Comparison of ENCODE assay signal across 9 cellular contexts in the genomic region with DNA sequence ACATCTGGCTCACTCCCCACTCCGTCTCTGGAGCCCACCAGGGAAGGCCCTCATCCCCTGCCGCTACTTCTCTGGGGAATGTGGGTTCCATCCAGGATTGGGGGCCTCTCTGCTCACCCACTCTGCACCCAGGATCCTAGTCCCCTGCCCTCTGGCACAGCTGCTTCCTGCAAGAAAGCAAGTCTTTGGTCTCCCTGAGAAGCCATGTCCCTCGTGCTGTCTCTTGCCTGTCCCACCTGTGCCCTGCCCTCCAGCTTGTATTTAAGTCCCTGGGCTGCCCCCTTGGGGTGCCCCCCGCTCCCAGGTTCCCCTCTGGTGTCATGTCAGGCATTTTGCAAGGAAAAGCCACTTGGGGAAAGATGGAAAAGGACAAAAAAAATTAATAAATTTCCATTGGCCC. TPM values are rescaled to one million over a fixed set of nuclear protein-coding genes. Genes with fewer than 3 reads are reported as not detected.
DNase-seq lines count a peak whose midpoint lies in the region; ATAC-seq and TF ChIP-seq lines count a peak whose summit lies in the region.
"Not testable (repeated sequence)": the region's sequence is repeated elsewhere in the genome, so short reads cannot be mapped to it uniquely, and the experiment has no call there.
"Had no signal": no experiment of that assay in that cellular context is flagged by ENCODE, and none has a peak within 500 bp of the region (broad histone marks: within the 10 kb centered on the region; RNA-seq: fewer than 3 reads in every experiment).

No MANE protein-coding gene starts in this region.

- H3K27me3 Mint-ChIP-seq in CD8-positive, alpha-beta memory T cell; activated naive CD8-positive, alpha-beta T cell; neural progenitor cell (ENCODE audit: insufficient read depth, low read depth): not testable (repeated sequence)
- H3K27me3 Mint-ChIP-seq in WTC11 (ENCODE audit: low read depth): peaks cover 22% of the 10 kb centered on the region
- H3K27me3 Mint-ChIP-seq in dendritic cell treated with granulocyte-macrophage colony-stimulating factor and Interleukin-4, amounts not matched to agents 40 ng/mL and 50 ng/mL, for 4 days: peaks cover 46% of the 10 kb centered on the region

- not testable (repeated sequence) for H4K20me1 ChIP-seq in OCI-LY1 (ENCODE audit: insufficient read depth, low read length)
- H4K20me1 ChIP-seq in neural progenitor cell (ENCODE audit: low read depth): peaks cover 42% of the 10 kb centered on the region

- not testable (repeated sequence) for H3K9me2 ChIP-seq in OCI-LY1 (ENCODE audit: low read depth, low read length)

- not testable (repeated sequence) for H3K9me3 ChIP-seq in CD8-positive, alpha-beta memory T cell (ENCODE audit: low read length); OCI-LY1 (ENCODE audit: low read length); neural progenitor cell (ENCODE audit: low read depth)

- H3K79me2 ChIP-seq in OCI-LY1 (ENCODE audit: insufficient read depth, low read length); neural progenitor cell (ENCODE audit: low read depth): not testable (repeated sequence)

- H3K4me1 Mint-ChIP-seq in CD8-positive, alpha-beta memory T cell: peaks cover 37 to 59% (median 43%) of the 10 kb centered on the region in 3 donors
- peaks cover 15% of the 10 kb centered on the region for H3K4me1 Mint-ChIP-seq in WTC11
- peaks cover 17% of the 10 kb centered on the region for H3K4me1 Mint-ChIP-seq in activated naive CD8-positive, alpha-beta T cell (ENCODE audit: low read depth)
- peaks cover 30% of the 10 kb centered on the region for H3K4me1 Mint-ChIP-seq in dendritic cell treated with granulocyte-macrophage colony-stimulating factor and Interleukin-4, amounts not matched to agents 40 ng/mL and 50 ng/mL, for 4 days (ENCODE audit: low read depth)
- H3K4me1 Mint-ChIP-seq in neural progenitor cell: peaks cover 38% of the 10 kb centered on the region

- not testable (repeated sequence) for H2AFZ ChIP-seq in OCI-LY1 (ENCODE audit: low read length); neural progenitor cell (replicated peaks)

- H3F3A ChIP-seq in OCI-LY1 (ENCODE audit: insufficient read depth, low read length): not testable (repeated sequence)
- H3F3A ChIP-seq in neural progenitor cell (ENCODE audit: low read depth): peaks cover 21% of the 10 kb centered on the region

- H3K4me1 ChIP-seq in CD8-positive, alpha-beta memory T cell (ENCODE audit: insufficient read depth, low read length): peaks cover 37% of the 10 kb centered on the region
- H3K4me1 ChIP-seq in OCI-LY1 (ENCODE audit: insufficient read depth, low read length, severe bottlenecking): not testable (repeated sequence)
- peaks cover 13% of the 10 kb centered on the region for H3K4me1 ChIP-seq in neural progenitor cell

- H3K4me2 ChIP-seq in OCI-LY1 (ENCODE audit: low read length): peak overlapping the region; percentile 61; the same call in 1 of the 2 replicates
- not testable (repeated sequence) for H3K4me2 ChIP-seq in neural progenitor cell

- H3K27ac Mint-ChIP-seq in CD8-positive, alpha-beta memory T cell: peak overlapping the region in 7 of 8 donors; percentile 21 to 79 (median 66)
- H3K27ac Mint-ChIP-seq in WTC11; activated naive CD8-positive, alpha-beta T cell; neural progenitor cell: not testable (repeated sequence)
- H3K27ac Mint-ChIP-seq in dendritic cell treated with granulocyte-macrophage colony-stimulating factor and Interleukin-4, amounts not matched to agents 40 ng/mL and 50 ng/mL, for 4 days: peak overlapping the region; percentile 54

- CTCF ChIA-PET in CD8-positive, alpha-beta memory T cell (lab: Charles Lee): interaction anchor here (0.8 kb wide), 1 partner anchor 12 kb away, joined by 3 read pairs; a partner anchor contains a TSS
- CTCF ChIA-PET in WTC11 (lab: Charles Lee): interaction anchor here (0.9 to 1.5 kb wide), 5 partner anchors 9 to 54 kb away, joined by 3 to 7 read pairs (median 5); a partner anchor contains a TSS

- not testable (repeated sequence) for H3K9ac ChIP-seq in OCI-LY1 (ENCODE audit: low read length); neural progenitor cell

- not testable (repeated sequence) for H3K4me3 ChIP-seq in CD8-positive, alpha-beta memory T cell (ENCODE audit: low read length); OCI-LY1 (ENCODE audit: low read depth, low read length, poor library complexity, severe bottlenecking); neural progenitor cell

- ATAC-seq in WTC11: not testable (repeated sequence)
- ATAC-seq in left colon: peak; percentile 1

- POLR2A ChIA-PET in CD8-positive, alpha-beta memory T cell (lab: Charles Lee): interaction anchor here (0.8 to 1.0 kb wide), 2 partner anchors 11 to 12 kb away, joined by 3 to 4 read pairs; a partner anchor contains a TSS
- POLR2A ChIA-PET in WTC11 (lab: Charles Lee): interaction anchor here (0.7 to 1.2 kb wide), 2 partner anchors 8 to 9 kb away, joined by 3 to 4 read pairs; no protein-coding TSS in a partner anchor

- DNase-seq in CD8-positive, alpha-beta memory T cell; WTC11 (ENCODE audit: low spot score); left colon; neural progenitor cell (ENCODE audit: low spot score): not testable (repeated sequence)

- peaks cover 6 to 48% (median 13%) of the 10 kb centered on the region in 3 donors for H3K36me3 Mint-ChIP-seq in CD8-positive, alpha-beta memory T cell
- H3K36me3 Mint-ChIP-seq in WTC11: peaks cover 21% of the 10 kb centered on the region
- not testable (repeated sequence) for H3K36me3 Mint-ChIP-seq in activated naive CD8-positive, alpha-beta T cell
- peaks cover 59% of the 10 kb centered on the region for H3K36me3 Mint-ChIP-seq in dendritic cell treated with granulocyte-macrophage colony-stimulating factor and Interleukin-4, amounts not matched to agents 40 ng/mL and 50 ng/mL, for 4 days (ENCODE audit: low read depth)
- peaks cover 14% of the 10 kb centered on the region for H3K36me3 Mint-ChIP-seq in neural progenitor cell

- not testable (repeated sequence) for TF ChIP-seq CTCF in OCI-LY1 (IDR thresholded peaks at IDR 0.05; ENCODE audit: low read length); WTC11 (IDR thresholded peaks at IDR 0.05); neural progenitor cell (IDR thresholded peaks at IDR 0.05)

- intact Hi-C loops in dendritic cell treated with granulocyte-macrophage colony-stimulating factor and Interleukin-4, amounts not matched to agents 40 ng/mL and 50 ng/mL, for 4 days (cut with micrococcal nuclease); left colon (cut with DNase I, micrococcal nuclease): not testable (repeated sequence)

- peak overlapping the region in 5 of 7 donors; percentile 7 to 57 (median 44) for H3K4me3 Mint-ChIP-seq in CD8-positive, alpha-beta memory T cell
- H3K4me3 Mint-ChIP-seq in WTC11 (peak overlapping the region; percentile 48; the same call in 1 of the 2 replicates), neural progenitor cell (peak overlapping the region; percentile 76)
- H3K4me3 Mint-ChIP-seq in activated naive CD8-positive, alpha-beta T cell: peak overlapping the region; percentile 53
- not testable (repeated sequence) for H3K4me3 Mint-ChIP-seq in dendritic cell treated with granulocyte-macrophage colony-stimulating factor and Interleukin-4, amounts not matched to agents 40 ng/mL and 50 ng/mL, for 4 days

- H3K27ac ChIP-seq in CD8-positive, alpha-beta memory T cell (ENCODE audit: low read depth, low read length); OCI-LY1 (ENCODE audit: low read depth, low read length, poor library complexity, severe bottlenecking); neural progenitor cell: not testable (repeated sequence)

- H3K9me3 Mint-ChIP-seq in CD8-positive, alpha-beta memory T cell; WTC11; activated naive CD8-positive, alpha-beta T cell (ENCODE audit: low read depth); dendritic cell treated with granulocyte-macrophage colony-stimulating factor and Interleukin-4, amounts not matched to agents 40 ng/mL and 50 ng/mL, for 4 days; neural progenitor cell: not testable (repeated sequence)

- peaks cover 31% of the 10 kb centered on the region for H3K36me3 ChIP-seq in CD8-positive, alpha-beta memory T cell (ENCODE audit: insufficient read depth, low read length)
- peaks cover 40% of the 10 kb centered on the region for H3K36me3 ChIP-seq in OCI-LY1 (ENCODE audit: insufficient read depth, low read length)
- H3K36me3 ChIP-seq in neural progenitor cell: not testable (repeated sequence)

- H3K27me3 ChIP-seq in CD8-positive, alpha-beta memory T cell (ENCODE audit: insufficient read depth, low read length, poor library complexity, severe bottlenecking); OCI-LY1 (ENCODE audit: insufficient read depth, low read length): not testable (repeated sequence)
- H3K27me3 ChIP-seq in neural progenitor cell: peaks cover 17% of the 10 kb centered on the region

RNA-seq across cellular contexts. Expression of a gene that starts 0.9 kb away (rescaled TPM):
- 1 to 10 TPM; 2.7 to 2.8 TPM for total RNA-seq in CD8-positive, alpha-beta memory T cell
- not detected for polyA plus RNA-seq in CD8-positive, alpha-beta memory T cell
- total RNA-seq in WTC11 (2021) (12.2 to 12.9 TPM (median 12.2 TPM) in 3 replicates), left colon (1 to 10 TPM; 1.1 to 1.2 TPM), neural progenitor cell (ENCODE audit: low replicate concordance) (5.6 and 5.7 TPM in 2 replicates)
- total RNA-seq: osteoblast had no signal

RNA-seq across cellular contexts. Expression of a gene that starts 8.6 kb away (rescaled TPM):
- total RNA-seq in CD8-positive, alpha-beta memory T cell: 100 to 1,000 TPM; 119 to 125 TPM
- 18.6 TPM for polyA plus RNA-seq in CD8-positive, alpha-beta memory T cell
- total RNA-seq in WTC11 (2021) (125 to 134 TPM (median 130 TPM) in 3 replicates), left colon (100 to 1,000 TPM; 208 to 210 TPM), neural progenitor cell (ENCODE audit: low replicate concordance) (54.0 and 85.5 TPM in 2 replicates)

RNA-seq across cellular contexts. Expression of a gene that starts 11.9 kb away (rescaled TPM):
- total RNA-seq in CD8-positive, alpha-beta memory T cell: 10 to 100 TPM; 96.5 to 97.3 TPM
- polyA plus RNA-seq in CD8-positive, alpha-beta memory T cell: 61.7 TPM
- total RNA-seq in WTC11 (2021) (86.0 to 86.9 TPM (median 86.4 TPM) in 3 replicates), left colon (100 to 1,000 TPM in 1 of 2 donors, 10 to 100 TPM in 1; 87.8 to 101 TPM), neural progenitor cell (ENCODE audit: low replicate concordance) (19.0 and 41.0 TPM in 2 replicates)

RNA-seq across cellular contexts. Expression of a gene that starts 14.6 kb away (rescaled TPM):
- total RNA-seq in CD8-positive, alpha-beta memory T cell: not detected
- polyA plus RNA-seq in CD8-positive, alpha-beta memory T cell: not detected
- total RNA-seq in WTC11 (2021) (2.2 to 2.3 TPM (median 2.3 TPM) in 3 replicates), left colon (under 1 TPM; 0.14 to 0.18 TPM), neural progenitor cell (ENCODE audit: low replicate concordance) (0.03 TPM in 1 of 2 replicates, not detected in the other)
- total RNA-seq: activated CD8-positive, alpha-beta memory T cell treated with anti-CD3 and anti-CD28 coated beads, Interleukin-2, amount 10 ng/mL, durations not matched to agents 7 days and 5 days had no signal

RNA-seq across cellular contexts. Expression of a gene that starts 19.6 kb away (rescaled TPM):
- 10 to 100 TPM; 61.6 to 65.9 TPM for total RNA-seq in CD8-positive, alpha-beta memory T cell
- 11.9 TPM for polyA plus RNA-seq in CD8-positive, alpha-beta memory T cell
- 52.3 to 54.9 TPM (median 54.1 TPM) in 3 replicates for total RNA-seq in WTC11 (2021)
- total RNA-seq in left colon: 10 to 100 TPM; 17.3 to 23.4 TPM
- 10.6 and 38.2 TPM in 2 replicates for total RNA-seq in neural progenitor cell (ENCODE audit: low replicate concordance)
